Comparison of ENCODE assay signal across 15 cellular contexts in the genomic region with DNA sequence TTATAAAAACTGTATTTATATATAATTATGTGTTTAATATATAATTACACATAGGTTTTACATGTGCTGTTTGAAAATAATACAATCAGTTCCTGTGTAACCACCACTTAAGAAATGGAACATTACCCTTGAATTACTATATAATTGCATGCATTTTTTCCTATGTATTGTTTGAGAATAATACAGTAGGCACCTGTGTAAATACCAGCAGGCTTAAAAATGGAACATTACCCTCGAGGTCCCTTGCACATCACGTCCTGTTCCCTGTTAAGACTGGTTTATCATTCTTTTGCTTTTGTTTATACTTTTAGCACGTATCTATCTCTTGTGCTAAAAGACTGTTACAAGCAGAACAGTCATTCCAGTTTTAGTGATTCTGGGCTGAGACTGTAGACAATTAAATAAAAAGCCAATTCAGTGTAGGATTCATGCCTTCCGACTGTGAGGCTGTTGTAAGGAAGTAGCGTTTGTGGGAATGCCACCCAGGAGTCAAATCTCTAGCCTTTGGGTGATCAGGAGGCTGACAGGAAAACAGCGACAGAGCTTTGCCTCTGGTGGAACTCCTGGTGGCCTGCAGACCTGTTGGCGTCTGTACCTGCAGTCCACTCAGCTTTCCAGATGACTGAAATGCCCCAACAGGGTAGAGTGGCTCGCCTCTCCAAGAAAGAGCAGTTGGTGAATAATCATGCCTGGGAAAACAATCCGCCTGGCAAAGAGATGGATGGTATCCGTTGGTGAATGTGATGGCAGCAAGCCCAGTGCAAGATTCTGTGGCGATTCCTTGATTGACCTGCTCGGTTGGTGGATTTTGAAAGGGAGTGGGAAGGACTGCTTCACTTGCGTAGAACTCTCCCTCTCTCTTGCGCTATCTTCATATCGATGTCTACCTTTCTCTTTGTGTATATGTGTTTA. TPM values are rescaled to one million over a fixed set of nuclear protein-coding genes. Genes with fewer than 3 reads are reported as not detected.
DNase-seq lines count a peak whose midpoint lies in the region; ATAC-seq and TF ChIP-seq lines count a peak whose summit lies in the region.
"Had no signal": no experiment of that assay in that cellular context is flagged by ENCODE, and none has a peak within 500 bp of the region (broad histone marks: within the 10 kb centered on the region; RNA-seq: fewer than 3 reads in every experiment).

No MANE protein-coding gene starts in this region.

- H3K27ac Mint-ChIP-seq in osteocyte (ENCODE audit: unreplicated experiment), result peak overlapping the region; percentile 82
- H3K27ac Mint-ChIP-seq: activated naive CD4-positive, alpha-beta T cell treated with anti-CD3 and anti-CD28 coated beads, Interleukin-2, amount 10 ng/mL, durations not matched to agents 7 days and 5 days; B cell; stimulated activated naive B cell treated with anti-CD40 and anti-IgM and Interleukin-4, amounts not matched to agents 10 μg/mL and 1 μg/mL and 100 μg/mL, for 72 hours; T-helper 1 cell treated with Interleukin-12 subunit alpha and Interleukin-12 subunit beta and Interleukin-4 antibody, amounts not matched to agents 30 μg/mL and 1 μg/mL, for 36 hours had no signal

- H3F3A ChIP-seq in smooth muscle cell (ENCODE audit: low read depth), result no peaks in the 10 kb centered on the region

- no peaks in the 10 kb centered on the region for H3K4me1 ChIP-seq in osteoblast (ENCODE audit: insufficient read depth, low read length)
- no peaks in the 10 kb centered on the region for H3K4me1 ChIP-seq in smooth muscle cell (ENCODE audit: low read depth)

- no peak overlapping the region for H3K4me2 ChIP-seq in osteoblast (ENCODE audit: insufficient read depth, low read length)
- H3K4me2 ChIP-seq in smooth muscle cell, result no peak overlapping the region

- H3K4me1 Mint-ChIP-seq in osteocyte (ENCODE audit: unreplicated experiment), result peaks cover 40% of the 10 kb centered on the region

- H2AFZ ChIP-seq in osteoblast (ENCODE audit: low read length) (no peak overlapping the region), smooth muscle cell (ENCODE audit: low read depth) (no peak overlapping the region)

- H3K27me3 ChIP-seq in osteoblast (ENCODE audit: insufficient read depth, low read length) (no peaks in the 10 kb centered on the region), smooth muscle cell (ENCODE audit: low read depth) (no peaks in the 10 kb centered on the region)

- no peaks in the 10 kb centered on the region for H3K27me3 Mint-ChIP-seq in osteocyte (ENCODE audit: unreplicated experiment)
- H3K27me3 Mint-ChIP-seq: activated naive CD4-positive, alpha-beta T cell treated with anti-CD3 and anti-CD28 coated beads, Interleukin-2, amount 10 ng/mL, durations not matched to agents 7 days and 5 days had no signal

- H3K9ac ChIP-seq in smooth muscle cell (ENCODE audit: low read depth), result no peak overlapping the region

- no peak overlapping the region for H3K4me3 Mint-ChIP-seq in osteocyte (ENCODE audit: unreplicated experiment)
- H3K4me3 Mint-ChIP-seq: activated naive CD4-positive, alpha-beta T cell treated with anti-CD3 and anti-CD28 coated beads, Interleukin-2, amount 10 ng/mL, durations not matched to agents 7 days and 5 days; B cell; stimulated activated naive B cell treated with anti-CD40 and anti-IgM and Interleukin-4, amounts not matched to agents 10 μg/mL and 1 μg/mL and 100 μg/mL, for 72 hours; T-helper 1 cell treated with Interleukin-12 subunit alpha and Interleukin-12 subunit beta and Interleukin-4 antibody, amounts not matched to agents 30 μg/mL and 1 μg/mL, for 36 hours had no signal

- H4K20me1 ChIP-seq in osteoblast (ENCODE audit: insufficient read depth, low read length) (no peaks in the 10 kb centered on the region), smooth muscle cell (ENCODE audit: low read depth) (no peaks in the 10 kb centered on the region)

- H3K9me3 ChIP-seq in osteoblast (ENCODE audit: low read depth, low read length), result no peaks in the 10 kb centered on the region
- H3K9me3 ChIP-seq in smooth muscle cell (replicated peaks; ENCODE audit: low read depth), result peaks cover 2% of the 10 kb centered on the region

- H3K9me3 Mint-ChIP-seq in osteocyte (ENCODE audit: unreplicated experiment), result peaks cover 5% of the 10 kb centered on the region

- H3K27ac ChIP-seq in osteoblast (ENCODE audit: low read depth, low read length), result no peak overlapping the region
- H3K27ac ChIP-seq in smooth muscle cell (ENCODE audit: low read depth), result no peak overlapping the region

- H3K4me3 ChIP-seq in osteoblast (ENCODE audit: insufficient read depth, low read length) (no peak overlapping the region), smooth muscle cell (no peak overlapping the region)

- no peak for ATAC-seq in GM19324 (IDR thresholded peaks at IDR 0.05; ENCODE audit: low FRiP score, unreplicated experiment)
- ATAC-seq: stimulated activated naive B cell treated with anti-CD40 and anti-IgM and Interleukin-4, amounts not matched to agents 10 μg/mL and 1 μg/mL and 100 μg/mL, for 72 hours had no signal

- H3K36me3 ChIP-seq in osteoblast (ENCODE audit: insufficient read depth, low read length) (no peaks in the 10 kb centered on the region), smooth muscle cell (ENCODE audit: low read depth) (no peaks in the 10 kb centered on the region)

- H3K36me3 Mint-ChIP-seq in osteocyte (ENCODE audit: unreplicated experiment), result peaks cover 8% of the 10 kb centered on the region

- peak; percentile 25 for DNase-seq in Daoy (ENCODE audit: low read depth)
- DNase-seq in NCI-H2029 treated with DMSO at 0.1 percent for 48 hours (lab: John Stamatoyannopoulos, UW), result peak; percentile 92
- DNase-seq in SHP77 treated with DMSO at 0.1 percent for 48 hours (lab: John Stamatoyannopoulos, UW), result peak; percentile 79
- no peak for DNase-seq in osteocyte (ENCODE audit: extremely low spot score, unreplicated experiment)
- DNase-seq in activated gamma-delta T cell treated with Interleukin-2 at 50 U/mL for 16 hours, result no peak
- no peak for DNase-seq in osteoblast (ENCODE audit: insufficient read length, low spot score, missing footprints)
- no peak for DNase-seq in smooth muscle cell (lab: John Stamatoyannopoulos, UW; ENCODE audit: unreplicated experiment)
- DNase-seq: activated CD8-positive, alpha-beta memory T cell treated with anti-CD3 and anti-CD28 coated beads for 24 hours; activated naive CD4-positive, alpha-beta T cell treated with anti-CD3 and anti-CD28 coated beads, Interleukin-2, amount 10 ng/mL, durations not matched to agents 7 days and 5 days; cerebellar nuclear complex; midbrain; stimulated activated naive B cell treated with anti-CD40 and anti-IgM and Interleukin-4, amounts not matched to agents 10 μg/mL and 1 μg/mL and 100 μg/mL, for 72 hours had no signal

- WGBS in smooth muscle cell (ENCODE audit: low lambda C conversion rate), result 91% methylated on average over 15 of the region's 15 CpGs

- H3K79me2 ChIP-seq in osteoblast (ENCODE audit: insufficient read depth, low read length) (no peaks in the 10 kb centered on the region), smooth muscle cell (ENCODE audit: low read depth) (no peaks in the 10 kb centered on the region)

- TF ChIP-seq CTCF in osteocyte (IDR thresholded peaks at IDR 0.05), result no peak
- TF ChIP-seq CTCF in osteoblast (IDR thresholded peaks at IDR 0.05; ENCODE audit: extremely low read depth, low read depth, low read length), result no peak
- TF ChIP-seq CTCF in smooth muscle cell (IDR thresholded peaks at IDR 0.05; ENCODE audit: borderline replicate concordance, insufficient read depth, poor library complexity, severe bottlenecking), result no peak

RNA-seq across cellular contexts. Expression of gene DISC1, which starts 58.0 kb away (rescaled TPM):
- 3.4 and 3.8 TPM in 2 replicates for total RNA-seq in Daoy (2014; rRNA removed; shearing (Covaris generic))
- 15.6 and 16.0 TPM in 2 replicates for total RNA-seq in osteocyte
- 10.3 and 11.9 TPM in 2 replicates for total RNA-seq in osteoblast
- 2.8 and 4.3 TPM in 2 replicates for total RNA-seq in smooth muscle cell
- polyA plus RNA-seq in smooth muscle cell, result 0.86 and 0.89 TPM in 2 replicates

Comparison
In these comparisons a context has a peak if more than half of its experiments do, and no peak if none do; other contexts are left out.
1. DNase-seq: peak in Daoy (single experiment), NCI-H2029 treated with DMSO at 0.1 percent for 48 hours (single experiment) and SHP77 treated with DMSO at 0.1 percent for 48 hours (single experiment); none in osteocyte (single experiment), activated gamma-delta T cell treated with Interleukin-2 at 50 U/mL for 16 hours (single experiment), osteoblast (single experiment) and smooth muscle cell (single experiment).